ENCODE assay signal across 8 cellular contexts in the genomic region with DNA sequence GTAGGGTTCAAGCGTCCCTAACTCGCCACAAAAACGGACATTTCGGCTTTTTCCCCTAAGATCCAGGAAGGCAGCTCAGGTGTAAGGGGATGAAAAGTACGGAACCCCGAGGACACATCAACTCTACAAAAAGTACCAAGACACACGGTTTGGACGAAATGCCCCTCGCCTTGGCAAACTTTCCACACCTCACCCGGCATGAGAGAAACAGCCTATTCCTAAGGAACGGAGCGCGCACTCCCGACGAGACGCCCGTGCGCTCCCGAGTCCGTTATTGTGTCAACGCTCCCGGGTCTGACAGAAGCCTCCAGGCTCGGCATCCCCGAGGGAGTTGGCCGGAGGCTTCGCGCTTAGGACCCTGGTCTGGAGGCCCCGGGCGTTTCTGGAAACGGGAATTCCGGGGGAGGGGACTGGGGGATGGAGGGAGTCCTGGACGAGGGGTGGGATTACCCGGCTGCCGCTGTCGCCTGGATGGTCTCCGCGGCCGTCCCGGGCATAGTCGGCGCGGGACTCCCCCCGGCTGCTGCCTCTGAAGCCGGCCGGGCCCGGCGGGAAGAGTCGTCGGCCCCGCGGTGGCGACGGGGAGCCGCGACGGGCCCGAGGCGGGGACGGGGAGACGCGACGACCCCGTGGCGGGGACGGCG. TPM values are rescaled to one million over a fixed set of nuclear protein-coding genes. Genes with fewer than 3 reads are reported as not detected.
DNase-seq lines count a peak whose midpoint lies in the region; ATAC-seq and TF ChIP-seq lines count a peak whose summit lies in the region.

No MANE protein-coding gene starts in this region.

- H3K27me3 ChIP-seq in kidney epithelial cell (ENCODE audit: control insufficient read depth, insufficient read depth, low read length) (no peaks in the 10 kb centered on the region), smooth muscle cell (ENCODE audit: low read depth) (no peaks in the 10 kb centered on the region)

- peak overlapping the region; percentile 82 for H3K4me3 Mint-ChIP-seq in chondrocyte (ENCODE audit: unreplicated experiment)

- peaks cover 4% of the 10 kb centered on the region for H3F3A ChIP-seq in smooth muscle cell (ENCODE audit: low read depth)

- peaks cover 15% of the 10 kb centered on the region for H4K20me1 ChIP-seq in smooth muscle cell (ENCODE audit: low read depth)

- no peaks in the 10 kb centered on the region for H3K9me3 Mint-ChIP-seq in chondrocyte (ENCODE audit: low read depth)

- peak overlapping the region; percentile 81 for H2AFZ ChIP-seq in smooth muscle cell (ENCODE audit: low read depth)

- peaks cover 41% of the 10 kb centered on the region for H3K79me2 ChIP-seq in smooth muscle cell (ENCODE audit: low read depth)

- H3K27ac Mint-ChIP-seq in chondrocyte (ENCODE audit: unreplicated experiment) = peak overlapping the region; percentile 69

- H3K36me3 ChIP-seq in kidney epithelial cell (ENCODE audit: control insufficient read depth, insufficient read depth, low read length) (no peaks in the 10 kb centered on the region), smooth muscle cell (ENCODE audit: low read depth) (peaks cover 15% of the 10 kb centered on the region)

- H3K4me1 ChIP-seq in smooth muscle cell (ENCODE audit: low read depth) = peaks cover 9% of the 10 kb centered on the region

- peaks cover 12% of the 10 kb centered on the region for H3K36me3 Mint-ChIP-seq in chondrocyte (ENCODE audit: low read depth)

- H3K9ac ChIP-seq in smooth muscle cell (ENCODE audit: low read depth) = peak overlapping the region; percentile 81

- 2% methylated on average over 58 of the region's 66 CpGs for WGBS in smooth muscle cell (ENCODE audit: low lambda C conversion rate)

- H3K4me1 Mint-ChIP-seq in chondrocyte (ENCODE audit: low read depth) = peaks cover 32% of the 10 kb centered on the region

- H3K9me3 ChIP-seq in smooth muscle cell (replicated peaks; ENCODE audit: low read depth) = no peaks in the 10 kb centered on the region

- DNase-seq in SIG-M5 treated with dmso at 0.1 percent for 504 hours (lab: John Stamatoyannopoulos, UW; ENCODE audit: unreplicated experiment) (peak; percentile 4), SIG-M5 (lab: John Stamatoyannopoulos, UW) (no peak), SK-N-DZ (ENCODE audit: low spot score) (peak; percentile 55), chondrocyte (ENCODE audit: low spot score) (no peak), kidney epithelial cell (ENCODE audit: low read depth) (no peak), smooth muscle cell (lab: John Stamatoyannopoulos, UW; ENCODE audit: unreplicated experiment) (peak; percentile 36), NCI-H128 (lab: John Stamatoyannopoulos, UW; ENCODE audit: unreplicated experiment) (no peak)

- peak; percentile 1 for ATAC-seq in HG02970 (IDR thresholded peaks at IDR 0.05; ENCODE audit: low FRiP score, unreplicated experiment)

- peak overlapping the region; percentile 66 for H3K4me3 ChIP-seq in kidney epithelial cell (ENCODE audit: low read depth, low read length)
- H3K4me3 ChIP-seq in smooth muscle cell = peak overlapping the region; percentile 92

- H3K27ac ChIP-seq in smooth muscle cell (ENCODE audit: low read depth) = peak overlapping the region; percentile 65

- TF ChIP-seq CTCF in chondrocyte (IDR thresholded peaks at IDR 0.05) (no peak), kidney epithelial cell (IDR thresholded peaks at IDR 0.05; ENCODE audit: insufficient read depth, low read length, poor library complexity, severe bottlenecking) (no peak), smooth muscle cell (IDR thresholded peaks at IDR 0.05; ENCODE audit: borderline replicate concordance, insufficient read depth, poor library complexity, severe bottlenecking) (no peak)

- H3K27me3 Mint-ChIP-seq in chondrocyte (ENCODE audit: low read depth) = no peaks in the 10 kb centered on the region

- H3K4me2 ChIP-seq in smooth muscle cell = peak overlapping the region; percentile 97

RNA-seq across cellular contexts. Expression of a gene that starts 0.8 kb away (rescaled TPM):
- 7.9 and 9.1 TPM in 2 replicates for polyA plus RNA-seq in SK-N-DZ (2014; cell fraction: cytosol; rRNA removed)
- polyA plus RNA-seq in SK-N-DZ (2014; cell fraction: nucleus; rRNA removed) = 11.6 and 21.6 TPM in 2 replicates
- total RNA-seq in chondrocyte (18.7 to 23.6 TPM (median 19.8 TPM) in 3 replicates), kidney epithelial cell (11.2 and 12.3 TPM in 2 replicates), smooth muscle cell (13.8 and 14.7 TPM in 2 replicates)
- 5.8 and 6.7 TPM in 2 replicates for polyA plus RNA-seq in smooth muscle cell

RNA-seq across cellular contexts. Expression of a gene that starts 58.7 kb away (rescaled TPM):
- 5.6 and 10.4 TPM in 2 replicates for polyA plus RNA-seq in SK-N-DZ (2014; cell fraction: cytosol; rRNA removed)
- 20.0 and 34.9 TPM in 2 replicates for polyA plus RNA-seq in SK-N-DZ (2014; cell fraction: nucleus; rRNA removed)
- total RNA-seq in chondrocyte (42.5 to 43.2 TPM (median 43.1 TPM) in 3 replicates), kidney epithelial cell (24.9 and 26.9 TPM in 2 replicates), smooth muscle cell (11.2 and 12.5 TPM in 2 replicates)
- polyA plus RNA-seq in smooth muscle cell = 17.8 and 35.0 TPM in 2 replicates

Comparison
In these comparisons a context has a peak if more than half of its experiments do, and no peak if none do; other contexts are left out.
1. DNase-seq: peak in SIG-M5 treated with dmso at 0.1 percent for 504 hours (single experiment), SK-N-DZ (single experiment) and smooth muscle cell (single experiment); none in SIG-M5 (single experiment), chondrocyte (single experiment), kidney epithelial cell (single experiment) and NCI-H128 (single experiment).